8 cellular contexts compared by ENCODE assay signal in genomic region chr9:21831841-21832509, GRCh38. TPM values are rescaled to one million over a fixed set of nuclear protein-coding genes. Genes with fewer than 3 reads are reported as not detected.
A peak's percentile ranks its signal among the peaks of the same experiment; 100 is the strongest.
DNase-seq lines count a peak whose midpoint lies in the region; ATAC-seq and TF ChIP-seq lines count a peak whose summit lies in the region.

No MANE protein-coding gene starts in this region.

- H3K27me3 Mint-ChIP-seq in activated T-helper 2 cell treated with anti-CD3 and anti-CD28 coated beads, Interferon-gamma antibody, Interleukin-2, Interleukin-4, amounts not matched to agents 10 μg/mL and 5 μg/mL and 100 μg/mL, durations not matched to agents 14 hours and 24 hours and 36 hours (ENCODE audit: low read depth): no peaks in the 10 kb centered on the region

- no peaks in the 10 kb centered on the region for H3K27me3 ChIP-seq in esophagus muscularis mucosa

- peaks cover 4 to 15% (median 10%) of the 10 kb centered on the region in 4 donors for H3K4me1 ChIP-seq in esophagus muscularis mucosa

- WGBS in esophagus muscularis mucosa: 34% methylated on average over 8 of the region's 8 CpGs

- H3K27ac Mint-ChIP-seq in activated T-helper 2 cell treated with anti-CD3 and anti-CD28 coated beads, Interferon-gamma antibody, Interleukin-2, Interleukin-4, amounts not matched to agents 10 μg/mL and 5 μg/mL and 100 μg/mL, durations not matched to agents 14 hours and 24 hours and 36 hours: peak overlapping the region; percentile 11

- H3K27ac ChIP-seq in esophagus muscularis mucosa (replicated peaks in 1 of 4): no peak overlapping the region

- H3K4me3 ChIP-seq in esophagus muscularis mucosa: no peak overlapping the region

- peaks cover 39% of the 10 kb centered on the region for H3K4me1 Mint-ChIP-seq in activated T-helper 2 cell treated with anti-CD3 and anti-CD28 coated beads, Interferon-gamma antibody, Interleukin-2, Interleukin-4, amounts not matched to agents 10 μg/mL and 5 μg/mL and 100 μg/mL, durations not matched to agents 14 hours and 24 hours and 36 hours (ENCODE audit: low read depth)

- no peaks in the 10 kb centered on the region for H3K9me3 Mint-ChIP-seq in activated T-helper 2 cell treated with anti-CD3 and anti-CD28 coated beads, Interferon-gamma antibody, Interleukin-2, Interleukin-4, amounts not matched to agents 10 μg/mL and 5 μg/mL and 100 μg/mL, durations not matched to agents 14 hours and 24 hours and 36 hours

- no peak for TF ChIP-seq CTCF in esophagus muscularis mucosa (IDR thresholded peaks at IDR 0.05)

- ATAC-seq in GM19397 (IDR thresholded peaks at IDR 0.05; ENCODE audit: unreplicated experiment) (peak; percentile 66), HG03442 (IDR thresholded peaks at IDR 0.05; ENCODE audit: unreplicated experiment) (peak; percentile 64)

- H3K9me3 ChIP-seq in esophagus muscularis mucosa: no peaks in the 10 kb centered on the region

- no peak for TF ChIP-seq POLR2A in esophagus muscularis mucosa (IDR thresholded peaks at IDR 0.05; ENCODE audit: low read depth)

- DNase-seq in CD1c-positive myeloid dendritic cell (ENCODE audit: extremely low spot score): peak; percentile 66
- peak; percentile 26 for DNase-seq in activated T-helper 2 cell treated with anti-CD3 and anti-CD28 coated beads, Interferon-gamma antibody, Interleukin-2, Interleukin-4, amounts not matched to agents 10 μg/mL and 5 μg/mL and 100 μg/mL, durations not matched to agents 14 hours and 24 hours and 36 hours (ENCODE audit: low spot score)
- DNase-seq in lung microvascular endothelial cell (ENCODE audit: low read depth in 2 of 2): peak; percentile 78 to 98
- DNase-seq in NCI-H446 (lab: John Stamatoyannopoulos, UW): no peak
- DNase-seq in RPMI8226: no peak
- no peak for DNase-seq in esophagus muscularis mucosa (ENCODE audit: extremely low spot score)

- TF ChIP-seq EP300 in esophagus muscularis mucosa (IDR thresholded peaks at IDR 0.05): no peak

- intact Hi-C loops in activated T-helper 2 cell treated with anti-CD3 and anti-CD28 coated beads, Interferon-gamma antibody, Interleukin-2, Interleukin-4, amounts not matched to agents 10 μg/mL and 5 μg/mL and 100 μg/mL, durations not matched to agents 14 hours and 24 hours and 36 hours (cut with micrococcal nuclease): loop anchor here (1.0 kb wide), 1 partner anchor 20 kb away; no protein-coding TSS in a partner anchor
- intact Hi-C loops in esophagus muscularis mucosa (cut with DNase I): no loop called here

- peaks cover 85% of the 10 kb centered on the region for H3K36me3 Mint-ChIP-seq in activated T-helper 2 cell treated with anti-CD3 and anti-CD28 coated beads, Interferon-gamma antibody, Interleukin-2, Interleukin-4, amounts not matched to agents 10 μg/mL and 5 μg/mL and 100 μg/mL, durations not matched to agents 14 hours and 24 hours and 36 hours (ENCODE audit: low read depth)

- no peak overlapping the region for H3K4me3 Mint-ChIP-seq in activated T-helper 2 cell treated with anti-CD3 and anti-CD28 coated beads, Interferon-gamma antibody, Interleukin-2, Interleukin-4, amounts not matched to agents 10 μg/mL and 5 μg/mL and 100 μg/mL, durations not matched to agents 14 hours and 24 hours and 36 hours (ENCODE audit: low read depth)

- peaks cover 13 to 68% (median 34%) of the 10 kb centered on the region in 4 donors for H3K36me3 ChIP-seq in esophagus muscularis mucosa

RNA-seq across cellular contexts. Expression of gene MTAP, which starts 29.5 kb away (rescaled TPM):
- total RNA-seq in activated T-helper 2 cell treated with anti-CD3 and anti-CD28 coated beads, Interferon-gamma antibody, Interleukin-2, Interleukin-4, amounts not matched to agents 10 μg/mL and 5 μg/mL and 100 μg/mL, durations not matched to agents 14 hours and 24 hours and 36 hours: 66.6 and 79.9 TPM in 2 replicates
- total RNA-seq in lung microvascular endothelial cell (11.1 and 13.3 TPM in 2 replicates), esophagus muscularis mucosa (10 to 100 TPM; 18.1 to 26.0 (median 22.1) TPM)

Comparison
In these comparisons a context has a peak if more than half of its experiments do, and no peak if none do; other contexts are left out.
1. DNase-seq: peak in CD1c-positive myeloid dendritic cell (single experiment), activated T-helper 2 cell treated with anti-CD3 and anti-CD28 coated beads, Interferon-gamma antibody, Interleukin-2, Interleukin-4, amounts not matched to agents 10 μg/mL and 5 μg/mL and 100 μg/mL, durations not matched to agents 14 hours and 24 hours and 36 hours (single experiment) and lung microvascular endothelial cell (2 of 2); none in NCI-H446 (0 of 2), RPMI8226 (single experiment) and esophagus muscularis mucosa (single experiment).